ENCODE assay signal across 11 cellular contexts in the genomic region with DNA sequence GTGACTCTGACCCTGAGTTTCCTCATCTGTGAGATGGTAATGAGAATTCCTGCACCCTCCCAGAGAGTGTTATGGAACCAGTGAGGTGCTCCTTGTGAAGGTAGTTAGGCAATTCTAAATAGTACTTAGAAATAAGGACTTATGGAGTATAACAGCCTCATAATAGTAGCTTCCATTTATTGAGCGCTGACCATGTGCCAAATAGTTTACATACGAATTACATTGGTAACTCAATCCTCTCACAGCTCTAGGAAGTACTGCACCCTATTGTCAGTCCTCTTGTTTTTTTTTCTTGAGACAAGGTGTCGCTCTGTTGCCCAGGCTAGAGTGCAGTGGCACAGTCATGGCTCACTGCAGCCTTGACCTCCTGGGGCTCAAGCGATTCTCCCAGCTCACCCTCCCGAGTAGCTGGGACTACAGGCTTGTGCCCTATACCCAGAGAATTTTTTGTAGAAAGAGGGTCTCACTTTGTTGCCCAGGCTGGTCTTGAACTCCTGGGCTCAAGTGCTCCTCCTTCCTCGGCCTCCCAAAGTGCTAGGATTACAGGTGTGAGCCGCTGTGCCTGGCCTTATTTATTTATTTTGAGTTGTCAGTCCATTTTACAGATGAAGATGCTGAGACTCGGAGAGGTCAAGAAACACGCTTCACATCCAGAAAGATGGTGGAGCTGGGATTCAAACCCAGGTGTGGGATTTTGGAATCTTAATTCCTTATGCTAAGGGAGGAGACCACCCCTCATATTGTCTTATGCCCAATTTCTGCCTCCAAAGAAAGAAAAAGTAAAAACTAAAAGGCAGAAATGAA. TPM values are rescaled to one million over a fixed set of nuclear protein-coding genes. Genes with fewer than 3 reads are reported as not detected.
A peak's percentile ranks its signal among the peaks of the same experiment; 100 is the strongest.
DNase-seq lines count a peak whose midpoint lies in the region; ATAC-seq, FAIRE-seq and TF ChIP-seq lines count a peak whose summit lies in the region.
"Had no signal": no experiment of that assay in that cellular context is flagged by ENCODE, and none has a peak within 500 bp of the region (broad histone marks: within the 10 kb centered on the region; RNA-seq: fewer than 3 reads in every experiment).

No MANE protein-coding gene starts in this region.

- no peaks in the 10 kb centered on the region for H3K79me2 ChIP-seq in H1 (ENCODE audit: control insufficient read depth in 1 of 2, insufficient read depth in 2 of 2, low read length in 2 of 2)

- TF ChIP-seq CTCF in H1 (IDR thresholded peaks at IDR 0.05; ENCODE audit: control extremely low read depth in 1 of 3, insufficient read depth in 1 of 3, low read depth in 1 of 3, low read length in 3 of 3), result no peak
- TF ChIP-seq CTCF in CD14-positive monocyte (IDR thresholded peaks at IDR 0.05), result no peak

- no peak for TF ChIP-seq EP300 in H1 (IDR thresholded peaks at IDR 0.05; ENCODE audit: borderline replicate concordance in 1 of 2, low read depth in 2 of 2, low read length in 2 of 2)

- in situ Hi-C loops in Caki2 (cut with HindIII; ENCODE audit: low pct_unique_long_range_greater_than_20kb, low sequenced_read_pairs), result no loop called here

- DNase-seq in Caki2 (ENCODE audit: low read depth) (peak; percentile 50), NCI-H2029 (lab: John Stamatoyannopoulos, UW) (peak; percentile 83), H1 (ENCODE audit: low read depth in 1 of 2, low spot score in 2 of 2) (no peak), neuronal stem cell (ENCODE audit: low spot score) (no peak), CD14-positive monocyte (ENCODE audit: low spot score) (no peak), NCI-H446 (lab: John Stamatoyannopoulos, UW) (no peak)
- DNase-seq in activated CD4-positive, alpha-beta T cell treated with anti-CD3 and anti-CD28 coated beads for 36 hours, result no peak
- DNase-seq: CD4-positive, alpha-beta memory T cell; immature natural killer cell had no signal

- no peak overlapping the region for H4K91ac ChIP-seq in H1 (replicated peaks; ENCODE audit: insufficient read length, low read length)
- H4K91ac ChIP-seq in neuronal stem cell (ENCODE audit: low read depth, low read length, poor library complexity), result no peak overlapping the region

- TF ChIP-seq RAD21 in H1 (IDR thresholded peaks at IDR 0.05 in 1 of 2, conservative IDR thresholded peaks at IDR 0.05 in 1 of 2; ENCODE audit: low read depth in 2 of 2, low read length in 2 of 2), result no peak

- H2BK120ac ChIP-seq in H1 (replicated peaks; ENCODE audit: low read depth, low read length) (no peak overlapping the region), neuronal stem cell (ENCODE audit: low read depth, low read length) (no peak overlapping the region)

- no peak for FAIRE-seq in H1 (lab: Jason Lieb, UNC)
- FAIRE-seq: pancreas had no signal

- peaks cover 4% of the 10 kb centered on the region for H3K27me3 Mint-ChIP-seq in activated CD4-positive, alpha-beta T cell treated with anti-CD3 and anti-CD28 coated beads for 36 hours
- H3K27me3 Mint-ChIP-seq in CD14-positive monocyte (ENCODE audit: low read depth in 3 of 3), result peaks cover 31 to 57% (median 41%) of the 10 kb centered on the region in 3 donors
- H3K27me3 Mint-ChIP-seq: CD4-positive, alpha-beta memory T cell had no signal

- no peak overlapping the region for H2BK5ac ChIP-seq in H1 (ENCODE audit: low read depth, low read length)
- H2BK5ac ChIP-seq in neuronal stem cell (ENCODE audit: low read length), result no peak overlapping the region

- WGBS in H1 (ENCODE audit: extremely low coverage in 1 of 2, insufficient coverage in 1 of 2, insufficient read length in 1 of 2, insufficient replicate concordance in 2 of 2, low coverage in 1 of 2, low lambda C conversion rate in 2 of 2, missing lambda C conversion rate in 1 of 2), 2 experiments, result 75% methylated on average over 9 of the region's 9 CpGs; no CpG with 5 or more reads in 1 of the 2 experiments
- no CpG with 5 or more reads among the region's 9 CpGs for WGBS in neuronal stem cell (ENCODE audit: extremely low coverage in 2 of 2, insufficient read length in 2 of 2, insufficient replicate concordance in 1 of 2), 2 donors

- H2BK12ac ChIP-seq in H1 (ENCODE audit: low read depth, low read length) (no peak overlapping the region), neuronal stem cell (ENCODE audit: low read length) (peak overlapping the region; percentile 93)

- CTCF ChIA-PET in H1 (lab: Charles Lee; ENCODE audit: partially characterized antibody), result interaction anchor here (0.6 to 7.6 kb wide), 19 partner anchors 8 to 881 kb away, joined by 3 to 46 read pairs (median 4); no protein-coding TSS in a partner anchor
- CTCF ChIA-PET in activated CD4-positive, alpha-beta T cell treated with anti-CD3 and anti-CD28 coated beads for 36 hours (lab: Charles Lee), result interaction anchor here (0.6 to 2.0 kb wide), 5 partner anchors 15 to 139 kb away, joined by 3 to 10 read pairs (median 3); a partner anchor contains a TSS

- peak overlapping the region; percentile 75; the same call in 1 of the 2 replicates for H2BK20ac ChIP-seq in H1 (ENCODE audit: low read length)

- no peaks in the 10 kb centered on the region for H3K27me3 ChIP-seq in H1 (replicated peaks in 1 of 4; ENCODE audit: control insufficient read depth in 3 of 4, extremely low read depth in 1 of 4, insufficient read depth in 3 of 4, low read length in 3 of 4)
- H3K27me3 ChIP-seq in neuronal stem cell (ENCODE audit: control insufficient read depth in 3 of 3, insufficient read depth in 3 of 3, low read depth in 1 of 3, low read length in 3 of 3), result peaks cover 0 to 27% (median 0%) of the 10 kb centered on the region in 3 experiments
- H3K27me3 ChIP-seq: pancreas had no signal

- no peak overlapping the region for H4K5ac ChIP-seq in H1 (ENCODE audit: insufficient read length, low read depth, low read length)

- H4K20me1 ChIP-seq in H1 (replicated peaks in 1 of 2; ENCODE audit: control insufficient read depth in 1 of 2, insufficient read depth in 2 of 2, low read length in 2 of 2), result no peaks in the 10 kb centered on the region

- H3K14ac ChIP-seq in H1 (ENCODE audit: insufficient read length), result no peak overlapping the region
- no peak overlapping the region for H3K14ac ChIP-seq in neuronal stem cell (ENCODE audit: low read length)

- no peak overlapping the region for H2BK15ac ChIP-seq in H1 (ENCODE audit: low read length)
- no peak overlapping the region for H2BK15ac ChIP-seq in neuronal stem cell (ENCODE audit: low read length)

- H3K4me1 ChIP-seq in H1 (replicated peaks in 1 of 4; ENCODE audit: control insufficient read depth in 3 of 4, insufficient read depth in 4 of 4, low read length in 3 of 4) (peaks cover 5 to 20% (median 7%) of the 10 kb centered on the region in 4 experiments; a peak in 6 of 7 replicates), neuronal stem cell (ENCODE audit: control insufficient read depth in 2 of 2, insufficient read depth in 1 of 2, low read depth in 1 of 2, low read length in 2 of 2) (peaks cover 2 to 3% of the 10 kb centered on the region in 2 donors)

- no peak overlapping the region for H3K4me3 ChIP-seq in H1 (ENCODE audit: extremely low read depth in 1 of 4, insufficient read depth in 2 of 4, low read depth in 3 of 4, low read length in 4 of 4)
- no peak overlapping the region for H3K4me3 ChIP-seq in neuronal stem cell (ENCODE audit: low read length in 2 of 2)

- no peak overlapping the region for H3K27ac Mint-ChIP-seq in activated CD4-positive, alpha-beta T cell treated with anti-CD3 and anti-CD28 coated beads for 36 hours
- H3K27ac Mint-ChIP-seq in CD14-positive monocyte, result no peak overlapping the region
- H3K27ac Mint-ChIP-seq: CD4-positive, alpha-beta memory T cell; immature natural killer cell had no signal

- POLR2A ChIA-PET in H1 (lab: Charles Lee; ENCODE audit: partially characterized antibody), result interaction anchor here (0.6 to 1.8 kb wide), 9 partner anchors 9 to 330 kb away, joined by 3 to 8 read pairs (median 3); no protein-coding TSS in a partner anchor
- POLR2A ChIA-PET in activated CD4-positive, alpha-beta T cell treated with anti-CD3 and anti-CD28 coated beads for 36 hours (lab: Charles Lee), result interaction anchor here (0.9 kb wide), 1 partner anchor 1192 kb away, joined by 3 read pairs; no protein-coding TSS in a partner anchor

- H3K27ac ChIP-seq in H1 (ENCODE audit: low read depth, low read length) (no peak overlapping the region), neuronal stem cell (replicated peaks; ENCODE audit: low read length) (no peak overlapping the region)
- H3K27ac ChIP-seq: pancreas had no signal

- H3K36me3 Mint-ChIP-seq in activated CD4-positive, alpha-beta T cell treated with anti-CD3 and anti-CD28 coated beads for 36 hours (ENCODE audit: low read depth), result no peaks in the 10 kb centered on the region
- no peaks in the 10 kb centered on the region for H3K36me3 Mint-ChIP-seq in CD14-positive monocyte
- H3K36me3 Mint-ChIP-seq: CD4-positive, alpha-beta memory T cell; immature natural killer cell had no signal

- no peak for ATAC-seq in GM21423 (IDR thresholded peaks at IDR 0.05; ENCODE audit: unreplicated experiment)
- ATAC-seq in activated CD4-positive, alpha-beta T cell treated with anti-CD3 and anti-CD28 coated beads for 36 hours, result no peak

- no peaks in the 10 kb centered on the region for H3K36me3 ChIP-seq in H1 (ENCODE audit: control insufficient read depth in 2 of 4, insufficient read depth in 4 of 4, low read length in 3 of 4)
- H3K36me3 ChIP-seq in neuronal stem cell (replicated peaks in 1 of 2; ENCODE audit: control insufficient read depth in 2 of 2, insufficient read depth in 2 of 2, low read length in 2 of 2), result no peaks in the 10 kb centered on the region
- H3K36me3 ChIP-seq: pancreas had no signal

- H3K4ac ChIP-seq in H1 (replicated peaks; ENCODE audit: insufficient read length, low read depth, low read length) (no peak overlapping the region), neuronal stem cell (ENCODE audit: low read length) (no peak overlapping the region)

- intact Hi-C loops in activated CD4-positive, alpha-beta T cell treated with anti-CD3 and anti-CD28 coated beads for 36 hours (cut with DNase I, micrococcal nuclease), result no loop called here
- intact Hi-C loops in CD14-positive monocyte (cut with micrococcal nuclease), result no loop called here

- H3K23ac ChIP-seq in H1 (ENCODE audit: insufficient read length), result no peak overlapping the region
- H3K23ac ChIP-seq in neuronal stem cell (ENCODE audit: low read depth, low read length, poor library complexity), result no peak overlapping the region

- H2AK5ac ChIP-seq in H1 (ENCODE audit: low read depth, low read length) (no peak overlapping the region), neuronal stem cell (ENCODE audit: low read depth, low read length) (no peak overlapping the region)

- H3K23me2 ChIP-seq in H1 (ENCODE audit: low read depth, low read length), result peaks cover 3% of the 10 kb centered on the region; the same call in 1 of the 2 replicates

- H3K4me2 ChIP-seq in H1 (ENCODE audit: insufficient read depth in 1 of 2, low read depth in 2 of 2, low read length in 2 of 2) (no peak overlapping the region), neuronal stem cell (ENCODE audit: insufficient read depth, low read length, poor library complexity, severe bottlenecking) (no peak overlapping the region)

- no peak overlapping the region for H3K9ac ChIP-seq in H1 (replicated peaks in 1 of 4; ENCODE audit: extremely low read depth in 1 of 4, low read depth in 3 of 4, low read length in 3 of 4)
- H3K9ac ChIP-seq in neuronal stem cell (ENCODE audit: low read depth, low read length, poor library complexity), result no peak overlapping the region

- no peak overlapping the region for H3K56ac ChIP-seq in H1 (replicated peaks; ENCODE audit: insufficient read length, low read depth, low read length)

- no peak overlapping the region for H3K18ac ChIP-seq in H1 (ENCODE audit: extremely low read depth, low read length)
- no peak overlapping the region for H3K18ac ChIP-seq in neuronal stem cell (ENCODE audit: low read length)

- H3K79me1 ChIP-seq in H1 (ENCODE audit: low read depth, low read length), result no peaks in the 10 kb centered on the region
- H3K79me1 ChIP-seq in neuronal stem cell (ENCODE audit: low read depth, low read length), result no peaks in the 10 kb centered on the region

- no peaks in the 10 kb centered on the region for H3K9me3 Mint-ChIP-seq in activated CD4-positive, alpha-beta T cell treated with anti-CD3 and anti-CD28 coated beads for 36 hours (ENCODE audit: low read depth)
- H3K9me3 Mint-ChIP-seq in CD14-positive monocyte, result peaks cover 0 to 5% (median 0%) of the 10 kb centered on the region in 7 donors
- H3K9me3 Mint-ChIP-seq: CD4-positive, alpha-beta memory T cell; immature natural killer cell had no signal

- H3K4me1 Mint-ChIP-seq in activated CD4-positive, alpha-beta T cell treated with anti-CD3 and anti-CD28 coated beads for 36 hours, result peaks cover 7% of the 10 kb centered on the region
- H3K4me1 Mint-ChIP-seq in CD14-positive monocyte, result no peaks in the 10 kb centered on the region
- H3K4me1 Mint-ChIP-seq: immature natural killer cell had no signal

- H2AFZ ChIP-seq in H1 (ENCODE audit: low read length) (no peak overlapping the region), neuronal stem cell (ENCODE audit: low read length) (no peak overlapping the region)

- H4K8ac ChIP-seq in H1 (ENCODE audit: extremely low read depth, insufficient read depth, low read length) (no peak overlapping the region), neuronal stem cell (ENCODE audit: low read depth, low read length) (no peak overlapping the region)

- no peak overlapping the region for H3K4me3 Mint-ChIP-seq in activated CD4-positive, alpha-beta T cell treated with anti-CD3 and anti-CD28 coated beads for 36 hours
- peak overlapping the region in 1 of 2 donors; percentile 61 for H3K4me3 Mint-ChIP-seq in CD14-positive monocyte
- H3K4me3 Mint-ChIP-seq: CD4-positive, alpha-beta memory T cell; immature natural killer cell had no signal

- H3K9me3 ChIP-seq in H1 (ENCODE audit: insufficient read depth in 2 of 2, low read depth in 1 of 2, low read length in 1 of 2) (no peaks in the 10 kb centered on the region), neuronal stem cell (replicated peaks in 1 of 2; ENCODE audit: control insufficient read depth in 2 of 2, insufficient read depth in 1 of 2, low read depth in 1 of 2, low read length in 2 of 2) (no peaks in the 10 kb centered on the region)
- H3K9me3 ChIP-seq: pancreas had no signal

- TF ChIP-seq POLR2A in H1 (IDR thresholded peaks at IDR 0.05; ENCODE audit: control extremely low read depth in 1 of 2, low read depth in 2 of 2, low read length in 2 of 2), result no peak

RNA-seq across cellular contexts. Expression of a gene that starts 2.9 kb away (rescaled TPM):
- total RNA-seq in Caki2 (2014; rRNA removed; shearing (Covaris generic); ENCODE audit: low replicate concordance), result not detected in 2 replicates
- total RNA-seq in H1 (2021; fragmentation: NEBNext Ultra II Directional; extraction: Animal tissue kit (Norgen Biotek cat#: 25700)), result 0.20 and 0.80 TPM in 2 replicates
- 0.21 and 0.39 TPM in 2 replicates for polyA plus RNA-seq in H1 (2011; rRNA removed)
- 0.49 TPM for polyA plus RNA-seq in H1 (2011; cell fraction: cytosol; rRNA removed)
- polyA plus RNA-seq in H1 (2011; cell fraction: nucleus; rRNA removed), result 0.54 TPM
- 0.21 to 0.76 TPM (median 0.30 TPM) in 4 replicates for polyA plus RNA-seq in H1 (2012, experiment 1 of 2)
- polyA plus RNA-seq in H1 (2012, experiment 2 of 2), result 0.10 TPM
- polyA plus RNA-seq in H1 (2013, experiment 1 of 2), result 0.39 TPM
- 0.63 TPM for polyA plus RNA-seq in H1 (2013, experiment 2 of 2)
- 0.60 and 0.66 TPM in 2 replicates for polyA minus RNA-seq in H1 (2011; rRNA and poly(A)+ RNA removed)
- not detected for polyA minus RNA-seq in H1 (2011; cell fraction: cytosol; rRNA and poly(A)+ RNA removed)
- polyA minus RNA-seq in H1 (2011; cell fraction: nucleus; rRNA and poly(A)+ RNA removed), result 0.90 TPM
- polyA plus RNA-seq in neuronal stem cell (2013, experiment 1 of 2), result not detected
- polyA plus RNA-seq in neuronal stem cell (2013, experiment 2 of 2), result not detected
- 10 to 100 TPM; 10.8 to 12.8 TPM for total RNA-seq in activated CD4-positive, alpha-beta T cell treated with anti-CD3 and anti-CD28 coated beads for 36 hours
- polyA plus RNA-seq in CD14-positive monocyte, result not detected
- polyA plus RNA-seq: pancreas had no signal

RNA-seq across cellular contexts. Expression of a gene that starts 55.2 kb away (rescaled TPM):
- total RNA-seq in Caki2 (2014; rRNA removed; shearing (Covaris generic); ENCODE audit: low replicate concordance), result 198 and 232 TPM in 2 replicates
- total RNA-seq in H1 (2021; fragmentation: NEBNext Ultra II Directional; extraction: Animal tissue kit (Norgen Biotek cat#: 25700)), result 105 and 109 TPM in 2 replicates
- polyA plus RNA-seq in H1 (2011; rRNA removed), result 79.9 and 85.5 TPM in 2 replicates
- polyA plus RNA-seq in H1 (2011; cell fraction: cytosol; rRNA removed), result 68.0 TPM
- 63.6 TPM for polyA plus RNA-seq in H1 (2011; cell fraction: nucleus; rRNA removed)
- 95.6 to 171 TPM (median 141 TPM) in 4 replicates for polyA plus RNA-seq in H1 (2012, experiment 1 of 2)
- polyA plus RNA-seq in H1 (2012, experiment 2 of 2), result 167 TPM
- 95.7 TPM for polyA plus RNA-seq in H1 (2013, experiment 1 of 2)
- polyA plus RNA-seq in H1 (2013, experiment 2 of 2), result 105 TPM
- polyA minus RNA-seq in H1 (2011; rRNA and poly(A)+ RNA removed), result 64.7 and 69.4 TPM in 2 replicates
- 60.8 TPM for polyA minus RNA-seq in H1 (2011; cell fraction: cytosol; rRNA and poly(A)+ RNA removed)
- 36.3 TPM for polyA minus RNA-seq in H1 (2011; cell fraction: nucleus; rRNA and poly(A)+ RNA removed)
- polyA plus RNA-seq in neuronal stem cell (2013, experiment 1 of 2), result 36.1 TPM
- 34.4 TPM for polyA plus RNA-seq in neuronal stem cell (2013, experiment 2 of 2)
- 10 to 100 TPM; 40.2 to 45.6 TPM for total RNA-seq in activated CD4-positive, alpha-beta T cell treated with anti-CD3 and anti-CD28 coated beads for 36 hours
- polyA plus RNA-seq in CD14-positive monocyte, result under 1 TPM in 1 of 2 donors, not detected in 1; 0.15 TPM

Comparison
In these comparisons a context has a peak if more than half of its experiments do, and no peak if none do; other contexts are left out.
1. DNase-seq: peak in Caki2 (single experiment) and NCI-H2029 (single experiment); none in H1 (0 of 2), neuronal stem cell (single experiment), activated CD4-positive, alpha-beta T cell treated with anti-CD3 and anti-CD28 coated beads for 36 hours (single experiment), CD14-positive monocyte (single experiment) and NCI-H446 (0 of 2).